In the genomic region with DNA sequence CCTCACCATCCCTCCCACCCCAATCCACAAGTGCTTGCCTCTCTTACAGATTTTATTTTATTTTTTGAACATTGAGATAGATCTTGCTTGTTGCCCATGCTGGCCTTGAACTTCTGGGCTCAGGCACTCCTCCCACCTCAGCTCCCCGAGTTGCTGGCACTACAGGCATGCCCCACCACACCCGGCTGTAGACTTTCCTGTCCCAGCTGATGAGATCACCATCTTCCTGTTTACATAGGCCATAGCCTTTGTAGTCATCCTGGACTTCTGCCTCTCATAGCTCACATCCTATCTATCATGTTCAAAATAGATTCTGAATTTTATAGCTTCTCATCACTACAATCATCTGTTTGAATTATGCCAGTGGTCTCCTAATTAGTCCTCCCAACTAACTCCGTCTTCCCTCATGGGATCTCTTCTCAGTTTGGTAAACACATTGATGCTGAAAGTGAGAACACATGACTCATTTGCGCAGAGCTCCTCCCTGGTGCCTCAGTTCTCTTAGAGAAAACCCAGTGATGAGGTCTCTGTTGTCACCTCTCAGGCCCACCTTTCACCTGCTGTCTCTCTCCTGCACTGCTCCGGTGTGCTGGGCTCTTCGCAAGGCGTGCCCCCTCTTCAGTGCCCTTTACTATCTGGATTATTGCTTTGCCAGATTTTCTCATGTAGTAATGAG, we compare ENCODE assay signal across 11 cellular contexts.
A peak's percentile ranks its signal among the peaks of the same experiment; 100 is the strongest.
DNase-seq lines count a peak whose midpoint lies in the region; ATAC-seq and TF ChIP-seq lines count a peak whose summit lies in the region.
"Had no signal": no experiment of that assay in that cellular context is flagged by ENCODE, and none has a peak within 500 bp of the region (broad histone marks: within the 10 kb centered on the region; RNA-seq: fewer than 3 reads in every experiment).

No MANE protein-coding gene starts in this region.

- H3K27me3 Mint-ChIP-seq in CD4-positive, alpha-beta T cell: no peaks in the 10 kb centered on the region
- H3K27me3 Mint-ChIP-seq in HFFc6 (ENCODE audit: insufficient read depth): no peaks in the 10 kb centered on the region; the same call in 1 of the 2 replicates
- H3K27me3 Mint-ChIP-seq in activated CD4-positive, alpha-beta memory T cell treated with anti-CD3 and anti-CD28 coated beads for 36 hours: no peaks in the 10 kb centered on the region
- H3K27me3 Mint-ChIP-seq: activated B cell treated with CpG ODN at 0.5 μM for 24 hours had no signal

- ATAC-seq in CD4-positive, alpha-beta T cell (ENCODE audit: poor library complexity): no peak

- peak in 2 of 10 experiments; percentile 2 for DNase-seq in CD4-positive, alpha-beta T cell
- peak; percentile 73 for DNase-seq in HFFc6
- peak; percentile 22 for DNase-seq in activated CD4-positive, alpha-beta memory T cell treated with anti-CD3 and anti-CD28 coated beads for 36 hours
- peak; percentile 86 for DNase-seq in iris pigment epithelial cell (ENCODE audit: low read depth)
- no peak for DNase-seq in NCI-H524 (lab: John Stamatoyannopoulos, UW)
- no peak for DNase-seq in D341Med (ENCODE audit: low spot score)
- DNase-seq in activated T-cell treated with anti-CD3 and anti-CD28 coated beads, Interleukin-2, amount 50 U/mL, for 48 hours: no peak
- no peak for DNase-seq in amygdala (lab: John Stamatoyannopoulos, UW)
- DNase-seq: activated B cell treated with CpG ODN at 0.5 μM for 24 hours, GDM1, NCI-H446 had no signal

- H3K27ac ChIP-seq in CD4-positive, alpha-beta T cell (ENCODE audit: low read depth, low read length): no peak overlapping the region

- H3K27ac Mint-ChIP-seq in CD4-positive, alpha-beta T cell: peak overlapping the region; percentile 25
- H3K27ac Mint-ChIP-seq in HFFc6: peak overlapping the region; percentile 85
- H3K27ac Mint-ChIP-seq in activated CD4-positive, alpha-beta memory T cell treated with anti-CD3 and anti-CD28 coated beads for 36 hours: no peak overlapping the region
- H3K27ac Mint-ChIP-seq: activated B cell treated with CpG ODN at 0.5 μM for 24 hours had no signal

- TF ChIP-seq CTCF in CD4-positive, alpha-beta T cell (IDR thresholded peaks at IDR 0.05): no peak
- no peak for TF ChIP-seq CTCF in HFFc6 (IDR thresholded peaks at IDR 0.05)

- POLR2A ChIA-PET in CD4-positive, alpha-beta T cell (lab: Charles Lee): no interaction called here
- POLR2A ChIA-PET in activated CD4-positive, alpha-beta memory T cell treated with anti-CD3 and anti-CD28 coated beads for 36 hours (lab: Charles Lee): no interaction called here

- H3K36me3 Mint-ChIP-seq in CD4-positive, alpha-beta T cell (ENCODE audit: low read depth): peaks cover 32% of the 10 kb centered on the region
- peaks cover 12% of the 10 kb centered on the region for H3K36me3 Mint-ChIP-seq in HFFc6 (ENCODE audit: low read depth)
- H3K36me3 Mint-ChIP-seq in activated CD4-positive, alpha-beta memory T cell treated with anti-CD3 and anti-CD28 coated beads for 36 hours: peaks cover 12% of the 10 kb centered on the region

- intact Hi-C loops in CD4-positive, alpha-beta T cell (cut with DNase I, micrococcal nuclease): no loop called here
- intact Hi-C loops in activated CD4-positive, alpha-beta memory T cell treated with anti-CD3 and anti-CD28 coated beads for 36 hours (cut with micrococcal nuclease): no loop called here

- no peaks in the 10 kb centered on the region for H3K27me3 ChIP-seq in CD4-positive, alpha-beta T cell (ENCODE audit: control insufficient read depth, insufficient read depth, low read length)

- CTCF ChIA-PET in CD4-positive, alpha-beta T cell (lab: Charles Lee): no interaction called here
- CTCF ChIA-PET in activated CD4-positive, alpha-beta memory T cell treated with anti-CD3 and anti-CD28 coated beads for 36 hours (lab: Charles Lee): no interaction called here

- no peak overlapping the region for H3K4me3 Mint-ChIP-seq in CD4-positive, alpha-beta T cell
- H3K4me3 Mint-ChIP-seq in HFFc6: peak overlapping the region; percentile 33
- H3K4me3 Mint-ChIP-seq in activated CD4-positive, alpha-beta memory T cell treated with anti-CD3 and anti-CD28 coated beads for 36 hours: no peak overlapping the region
- H3K4me3 Mint-ChIP-seq: activated B cell treated with CpG ODN at 0.5 μM for 24 hours had no signal

- peaks cover 47% of the 10 kb centered on the region for H3K4me1 Mint-ChIP-seq in CD4-positive, alpha-beta T cell (ENCODE audit: low read depth)
- peaks cover 39% of the 10 kb centered on the region for H3K4me1 Mint-ChIP-seq in HFFc6 (ENCODE audit: low read depth)
- H3K4me1 Mint-ChIP-seq in activated CD4-positive, alpha-beta memory T cell treated with anti-CD3 and anti-CD28 coated beads for 36 hours (ENCODE audit: low read depth): peaks cover 15% of the 10 kb centered on the region
- H3K4me1 Mint-ChIP-seq: activated B cell treated with CpG ODN at 0.5 μM for 24 hours had no signal

- no peaks in the 10 kb centered on the region for H3K9me3 ChIP-seq in CD4-positive, alpha-beta T cell (ENCODE audit: control insufficient read depth, low read length)

- no peaks in the 10 kb centered on the region for H3K9me3 Mint-ChIP-seq in CD4-positive, alpha-beta T cell
- no peaks in the 10 kb centered on the region for H3K9me3 Mint-ChIP-seq in HFFc6
- no peaks in the 10 kb centered on the region for H3K9me3 Mint-ChIP-seq in activated CD4-positive, alpha-beta memory T cell treated with anti-CD3 and anti-CD28 coated beads for 36 hours
- H3K9me3 Mint-ChIP-seq: activated B cell treated with CpG ODN at 0.5 μM for 24 hours had no signal

Comparison
In these comparisons a context has a peak if more than half of its experiments do, and no peak if none do; other contexts are left out.
1. DNase-seq: peak in HFFc6 (single experiment), activated CD4-positive, alpha-beta memory T cell treated with anti-CD3 and anti-CD28 coated beads for 36 hours (single experiment) and iris pigment epithelial cell (single experiment); none in NCI-H524 (0 of 2), D341Med (single experiment), activated T-cell treated with anti-CD3 and anti-CD28 coated beads, Interleukin-2, amount 50 U/mL, for 48 hours (0 of 2) and amygdala (0 of 56).